ENCODE assay signal across 25 cellular contexts in genomic region chr9:29644514-29644913, GRCh38.
"Had no signal": no experiment of that assay in that cellular context is flagged by ENCODE, and none has a peak within 500 bp of the region (broad histone marks: within the 10 kb centered on the region; RNA-seq: fewer than 3 reads in every experiment).

No MANE protein-coding gene starts in this region.

- FAIRE-seq: keratinocyte had no signal

- H3K36me3 ChIP-seq: esophagus squamous epithelium, gastroesophageal sphincter, heart left ventricle, left lung, lower lobe of right lung had no signal

- H3K36me3 Mint-ChIP-seq: immature natural killer cell, mesothelial cell of epicardium, naive B cell had no signal

- H3K27ac Mint-ChIP-seq: dendritic cell treated with granulocyte-macrophage colony-stimulating factor and Interleukin-4, amounts not matched to agents 40 ng/mL and 50 ng/mL, for 4 days; effector memory CD8-positive, alpha-beta T cell; endodermal cell; immature natural killer cell; mesothelial cell of epicardium; naive B cell had no signal

- DNase-seq: cortex of kidney; effector CD8-positive, alpha-beta T cell; effector memory CD8-positive, alpha-beta T cell; endodermal cell; erythroblast; esophagus squamous epithelium; foreskin fibroblast; foreskin melanocyte; heart left ventricle; hypothalamus; immature natural killer cell; left cardiac atrium; left lung; left ventricle myocardium superior; lower lobe of right lung; mesenchymal stem cell; mucosa of descending colon; naive B cell had no signal

- H3K27ac ChIP-seq: epithelial cell of prostate, esophagus squamous epithelium, gastroesophageal sphincter, heart left ventricle, hepatocyte, left lung, lower lobe of right lung had no signal

- H3K9me3 Mint-ChIP-seq: dendritic cell treated with granulocyte-macrophage colony-stimulating factor and Interleukin-4, amounts not matched to agents 40 ng/mL and 50 ng/mL, for 4 days; endodermal cell; mesothelial cell of epicardium had no signal

- H3K4me1 ChIP-seq: esophagus squamous epithelium, gastroesophageal sphincter, heart left ventricle, left lung, lower lobe of right lung had no signal

- ATAC-seq: effector memory CD8-positive, alpha-beta T cell; esophagus mucosa; gastroesophageal sphincter; heart left ventricle; left cardiac atrium; left lung; left ventricle myocardium superior; lower lobe of right lung; mucosa of descending colon had no signal

- H3K4me3 ChIP-seq: esophagus squamous epithelium, gastroesophageal sphincter, heart left ventricle, hepatocyte, left lung, lower lobe of right lung, mucosa of descending colon had no signal

- H3K9me3 ChIP-seq: esophagus squamous epithelium, gastroesophageal sphincter, heart left ventricle, left lung, lower lobe of right lung, mucosa of descending colon had no signal

- H3K4me3 Mint-ChIP-seq: dendritic cell treated with granulocyte-macrophage colony-stimulating factor and Interleukin-4, amounts not matched to agents 40 ng/mL and 50 ng/mL, for 4 days; effector memory CD8-positive, alpha-beta T cell; endodermal cell; immature natural killer cell; mesothelial cell of epicardium; naive B cell had no signal

- H3K4me2 ChIP-seq: hepatocyte had no signal

- H3K27me3 ChIP-seq: esophagus squamous epithelium, gastroesophageal sphincter, heart left ventricle, hepatocyte, left lung had no signal

- H3K4me1 Mint-ChIP-seq: endodermal cell, immature natural killer cell, naive B cell had no signal

- H3K27me3 Mint-ChIP-seq: dendritic cell treated with granulocyte-macrophage colony-stimulating factor and Interleukin-4, amounts not matched to agents 40 ng/mL and 50 ng/mL, for 4 days; effector memory CD8-positive, alpha-beta T cell; naive B cell had no signal
